1 cellular context compared by ENCODE assay signal in the genomic region with DNA sequence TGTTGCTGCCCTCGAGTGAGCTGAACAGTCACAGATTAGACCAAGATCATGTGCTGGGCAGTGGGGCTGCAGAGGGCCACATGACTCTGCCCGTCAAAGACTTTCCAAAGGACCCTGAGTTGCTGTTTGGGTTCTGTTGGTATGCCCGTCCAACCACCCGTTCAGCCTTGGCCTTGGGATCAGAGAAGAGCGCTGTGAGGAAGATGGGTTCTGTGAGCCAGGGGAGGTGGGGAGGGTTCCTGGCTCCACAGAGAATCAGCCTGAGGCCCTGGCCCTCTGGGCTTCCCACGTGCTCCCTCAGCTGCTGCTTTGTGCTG.
TF ChIP-seq lines count a peak whose summit lies in the region.

No MANE protein-coding gene starts in this region.

TF ChIP-seq in SK-N-SH, 30 proteins besides CTCF, POLR2A, EP300 and RAD21 (continued from another document):
- TF ChIP-seq, protein P1, sequence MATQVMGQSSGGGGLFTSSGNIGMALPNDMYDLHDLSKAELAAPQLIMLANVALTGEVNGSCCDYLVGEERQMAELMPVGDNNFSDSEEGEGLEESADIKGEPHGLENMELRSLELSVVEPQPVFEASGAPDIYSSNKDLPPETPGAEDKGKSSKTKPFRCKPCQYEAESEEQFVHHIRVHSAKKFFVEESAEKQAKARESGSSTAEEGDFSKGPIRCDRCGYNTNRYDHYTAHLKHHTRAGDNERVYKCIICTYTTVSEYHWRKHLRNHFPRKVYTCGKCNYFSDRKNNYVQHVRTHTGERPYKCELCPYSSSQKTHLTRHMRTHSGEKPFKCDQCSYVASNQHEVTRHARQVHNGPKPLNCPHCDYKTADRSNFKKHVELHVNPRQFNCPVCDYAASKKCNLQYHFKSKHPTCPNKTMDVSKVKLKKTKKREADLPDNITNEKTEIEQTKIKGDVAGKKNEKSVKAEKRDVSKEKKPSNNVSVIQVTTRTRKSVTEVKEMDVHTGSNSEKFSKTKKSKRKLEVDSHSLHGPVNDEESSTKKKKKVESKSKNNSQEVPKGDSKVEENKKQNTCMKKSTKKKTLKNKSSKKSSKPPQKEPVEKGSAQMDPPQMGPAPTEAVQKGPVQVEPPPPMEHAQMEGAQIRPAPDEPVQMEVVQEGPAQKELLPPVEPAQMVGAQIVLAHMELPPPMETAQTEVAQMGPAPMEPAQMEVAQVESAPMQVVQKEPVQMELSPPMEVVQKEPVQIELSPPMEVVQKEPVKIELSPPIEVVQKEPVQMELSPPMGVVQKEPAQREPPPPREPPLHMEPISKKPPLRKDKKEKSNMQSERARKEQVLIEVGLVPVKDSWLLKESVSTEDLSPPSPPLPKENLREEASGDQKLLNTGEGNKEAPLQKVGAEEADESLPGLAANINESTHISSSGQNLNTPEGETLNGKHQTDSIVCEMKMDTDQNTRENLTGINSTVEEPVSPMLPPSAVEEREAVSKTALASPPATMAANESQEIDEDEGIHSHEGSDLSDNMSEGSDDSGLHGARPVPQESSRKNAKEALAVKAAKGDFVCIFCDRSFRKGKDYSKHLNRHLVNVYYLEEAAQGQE (IDR thresholded peaks at IDR 0.05; ENCODE audit: low read depth, low read length) = no peak
- TF ChIP-seq SMC3 (IDR thresholded peaks at IDR 0.05; ENCODE audit: low read depth, low read length) (no peak), EZH2phosphoT487 (IDR thresholded peaks at IDR 0.05; ENCODE audit: borderline replicate concordance, low read depth) (no peak), FOSL2 (IDR thresholded peaks at IDR 0.05; ENCODE audit: borderline replicate concordance, low read depth) (no peak), FOXJ3 (CRISPR knock-in tag; IDR thresholded peaks at IDR 0.05) (no peak), TEAD4 (IDR thresholded peaks at IDR 0.05; ENCODE audit: borderline replicate concordance, insufficient read depth) (no peak), TCF12 (IDR thresholded peaks at IDR 0.05) (no peak)
- TF ChIP-seq, protein P2, sequence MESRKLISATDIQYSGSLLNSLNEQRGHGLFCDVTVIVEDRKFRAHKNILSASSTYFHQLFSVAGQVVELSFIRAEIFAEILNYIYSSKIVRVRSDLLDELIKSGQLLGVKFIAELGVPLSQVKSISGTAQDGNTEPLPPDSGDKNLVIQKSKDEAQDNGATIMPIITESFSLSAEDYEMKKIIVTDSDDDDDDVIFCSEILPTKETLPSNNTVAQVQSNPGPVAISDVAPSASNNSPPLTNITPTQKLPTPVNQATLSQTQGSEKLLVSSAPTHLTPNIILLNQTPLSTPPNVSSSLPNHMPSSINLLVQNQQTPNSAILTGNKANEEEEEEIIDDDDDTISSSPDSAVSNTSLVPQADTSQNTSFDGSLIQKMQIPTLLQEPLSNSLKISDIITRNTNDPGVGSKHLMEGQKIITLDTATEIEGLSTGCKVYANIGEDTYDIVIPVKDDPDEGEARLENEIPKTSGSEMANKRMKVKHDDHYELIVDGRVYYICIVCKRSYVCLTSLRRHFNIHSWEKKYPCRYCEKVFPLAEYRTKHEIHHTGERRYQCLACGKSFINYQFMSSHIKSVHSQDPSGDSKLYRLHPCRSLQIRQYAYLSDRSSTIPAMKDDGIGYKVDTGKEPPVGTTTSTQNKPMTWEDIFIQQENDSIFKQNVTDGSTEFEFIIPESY (IDR thresholded peaks at IDR 0.05; ENCODE audit: borderline replicate concordance, low read depth) = no peak
- TF ChIP-seq, protein P3, sequence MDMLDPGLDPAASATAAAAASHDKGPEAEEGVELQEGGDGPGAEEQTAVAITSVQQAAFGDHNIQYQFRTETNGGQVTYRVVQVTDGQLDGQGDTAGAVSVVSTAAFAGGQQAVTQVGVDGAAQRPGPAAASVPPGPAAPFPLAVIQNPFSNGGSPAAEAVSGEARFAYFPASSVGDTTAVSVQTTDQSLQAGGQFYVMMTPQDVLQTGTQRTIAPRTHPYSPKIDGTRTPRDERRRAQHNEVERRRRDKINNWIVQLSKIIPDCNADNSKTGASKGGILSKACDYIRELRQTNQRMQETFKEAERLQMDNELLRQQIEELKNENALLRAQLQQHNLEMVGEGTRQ (IDR thresholded peaks at IDR 0.05; ENCODE audit: borderline replicate concordance, low read depth, low read length) = no peak
TF ChIP-seq in SK-N-SH: peak in this region for 0.
